Comparison of ENCODE assay signal across 13 cellular contexts in the genomic region with DNA sequence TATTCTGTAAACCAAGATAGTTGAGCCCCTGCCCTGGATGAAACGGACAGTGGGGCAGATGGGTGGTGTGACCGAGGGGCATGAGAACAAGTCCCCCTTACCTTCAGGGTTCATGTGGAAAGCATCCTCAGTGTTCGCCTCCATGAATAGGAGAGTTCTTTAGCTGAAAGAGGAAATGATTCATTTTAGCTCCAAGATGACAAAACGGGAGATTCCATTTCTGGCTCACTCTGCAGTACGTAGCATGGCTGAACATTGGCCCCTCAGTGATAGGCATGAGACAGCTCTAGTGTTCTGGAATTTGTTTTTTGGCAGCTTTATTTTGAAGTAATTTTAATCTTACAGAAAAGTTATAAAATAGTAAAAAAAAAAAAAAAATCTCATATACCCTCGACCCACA.
DNase-seq lines count a peak whose midpoint lies in the region; ATAC-seq and TF ChIP-seq lines count a peak whose summit lies in the region.
"Had no signal": no experiment of that assay in that cellular context is flagged by ENCODE, and none has a peak within 500 bp of the region (broad histone marks: within the 10 kb centered on the region; RNA-seq: fewer than 3 reads in every experiment).

No MANE protein-coding gene starts in this region.

- peaks cover 4% of the 10 kb centered on the region for H3K9me3 Mint-ChIP-seq in chondrocyte (ENCODE audit: low read depth)
- H3K9me3 Mint-ChIP-seq: CD4-positive, alpha-beta T cell had no signal

- no peak for TF ChIP-seq CTCF in chondrocyte (IDR thresholded peaks at IDR 0.05)

- H3K36me3 Mint-ChIP-seq in chondrocyte (ENCODE audit: low read depth), result no peaks in the 10 kb centered on the region

- no peak overlapping the region for H3K27ac Mint-ChIP-seq in chondrocyte (ENCODE audit: unreplicated experiment)
- H3K27ac Mint-ChIP-seq: CD4-positive, alpha-beta T cell had no signal

- no peaks in the 10 kb centered on the region for H3K27me3 Mint-ChIP-seq in chondrocyte (ENCODE audit: low read depth)

- H3K36me3 ChIP-seq in MG63 (no peaks in the 10 kb centered on the region), H7 (replicated peaks; ENCODE audit: control insufficient read depth, insufficient read depth, low read length) (no peaks in the 10 kb centered on the region), HAP-1 (replicated peaks) (no peaks in the 10 kb centered on the region)
- H3K36me3 ChIP-seq: left ventricle myocardium inferior had no signal

- H3K9me3 ChIP-seq in MG63, result no peaks in the 10 kb centered on the region
- H3K9me3 ChIP-seq in HAP-1, result no peaks in the 10 kb centered on the region
- H3K9me3 ChIP-seq: left ventricle myocardium inferior had no signal

- peak; percentile 79 for ATAC-seq in GM21529 (IDR thresholded peaks at IDR 0.05; ENCODE audit: unreplicated experiment)

- H3K4me1 Mint-ChIP-seq in chondrocyte (ENCODE audit: low read depth), result no peaks in the 10 kb centered on the region

- no peak overlapping the region for H3K4me3 Mint-ChIP-seq in chondrocyte (ENCODE audit: unreplicated experiment)
- H3K4me3 Mint-ChIP-seq: CD4-positive, alpha-beta T cell had no signal

- DNase-seq in AG20443 (ENCODE audit: low spot score) (peak; percentile 63), MG63 (peak; percentile 46), fibroblast of peridontal ligament (ENCODE audit: extremely low read depth) (peak; percentile 14), chondrocyte (ENCODE audit: low spot score) (no peak), H7 (no peak), HAP-1 (ENCODE audit: low spot score in 2 of 2) (no peak), NCI-H1092 treated with DMSO at 0.1 percent for 48 hours (lab: John Stamatoyannopoulos, UW) (no peak)
- DNase-seq: activated CD4-positive, alpha-beta T cell treated with anti-CD3 and anti-CD28 coated beads, Interleukin-2, amount 50 U/mL, for 1 hour; CD4-positive, alpha-beta T cell; left ventricle myocardium inferior; NCI-H446 had no signal

- no peaks in the 10 kb centered on the region for H3K4me1 ChIP-seq in HAP-1
- H3K4me1 ChIP-seq: left ventricle myocardium inferior had no signal

- H3K4me3 ChIP-seq in MG63 (no peak overlapping the region), H7 (ENCODE audit: insufficient read depth, low read depth, low read length) (no peak overlapping the region), HAP-1 (no peak overlapping the region)
- H3K4me3 ChIP-seq: left ventricle myocardium inferior, SK-N-MC had no signal

- H3K27me3 ChIP-seq in MG63 (no peaks in the 10 kb centered on the region), H7 (ENCODE audit: control insufficient read depth, insufficient read depth, low read length) (no peaks in the 10 kb centered on the region), HAP-1 (ENCODE audit: low read depth) (no peaks in the 10 kb centered on the region)

- in situ Hi-C loops in HAP-1 (cut with MboI; ENCODE audit: low sequenced_read_pairs), result no loop called here

Comparison
In these comparisons a context has a peak if more than half of its experiments do, and no peak if none do; other contexts are left out.
1. DNase-seq: peak in AG20443 (single experiment), MG63 (single experiment) and fibroblast of peridontal ligament (single experiment); none in chondrocyte (single experiment), H7 (single experiment), HAP-1 (0 of 2) and NCI-H1092 treated with DMSO at 0.1 percent for 48 hours (single experiment).